Comparison of ENCODE assay signal across 8 cellular contexts in genomic region chr19:2949939-2950285, GRCh38. TPM values are rescaled to one million over a fixed set of nuclear protein-coding genes. Genes with fewer than 3 reads are reported as not detected.
A peak's percentile ranks its signal among the peaks of the same experiment; 100 is the strongest.
DNase-seq lines count a peak whose midpoint lies in the region; ATAC-seq and TF ChIP-seq lines count a peak whose summit lies in the region.

No MANE protein-coding gene starts in this region.

- DNase-seq in activated T-cell treated with anti-CD3 and anti-CD28 coated beads, Interleukin-2, amount 50 U/mL, for 4 hours: no peak
- DNase-seq in activated T-cell treated with anti-CD3 and anti-CD28 coated beads for 4 hours (no peak), smooth muscle cell (lab: John Stamatoyannopoulos, UW; ENCODE audit: unreplicated experiment) (no peak), DMS114 treated with DMSO at 0.1 percent for 48 hours (lab: John Stamatoyannopoulos, UW; ENCODE audit: unreplicated experiment) (no peak)
- DNase-seq in effector CD8-positive, alpha-beta T cell (lab: John Stamatoyannopoulos, UW): no peak

- TF ChIP-seq CTCF in KMS-11 (conservative IDR thresholded peaks at IDR 0.05; ENCODE audit: low read depth, low read length) (no peak), smooth muscle cell (IDR thresholded peaks at IDR 0.05; ENCODE audit: borderline replicate concordance, insufficient read depth, poor library complexity, severe bottlenecking) (no peak)

- peaks cover 5% of the 10 kb centered on the region for H3F3A ChIP-seq in smooth muscle cell (ENCODE audit: low read depth)

- H3K9me3 ChIP-seq in iPS-15b (ENCODE audit: control insufficient read depth, insufficient read depth, low read length) (no peaks in the 10 kb centered on the region), smooth muscle cell (replicated peaks; ENCODE audit: low read depth) (no peaks in the 10 kb centered on the region)

- H3K36me3 ChIP-seq in KMS-11 (ENCODE audit: insufficient read depth) (no peaks in the 10 kb centered on the region), iPS-15b (ENCODE audit: control insufficient read depth, insufficient read depth, low read length) (no peaks in the 10 kb centered on the region), smooth muscle cell (ENCODE audit: low read depth) (no peaks in the 10 kb centered on the region)

- H3K79me2 ChIP-seq in KMS-11 (ENCODE audit: insufficient read depth, low read depth) (no peaks in the 10 kb centered on the region), smooth muscle cell (ENCODE audit: low read depth) (peaks cover 15% of the 10 kb centered on the region)

- 0 to 1% (median 1%) methylated on average over 11 of the region's 11 CpGs for WGBS in adipose tissue, 3 donors
- WGBS in smooth muscle cell (ENCODE audit: low lambda C conversion rate): 5% methylated on average over 11 of the region's 11 CpGs

- ATAC-seq in activated T-cell treated with anti-CD3 and anti-CD28 coated beads, Interleukin-2, amount 50 U/mL, for 4 hours: peak; percentile 1

- H3K27me3 ChIP-seq in KMS-11 (ENCODE audit: insufficient read depth, low read depth): peaks cover 44% of the 10 kb centered on the region
- no peaks in the 10 kb centered on the region for H3K27me3 ChIP-seq in iPS-15b (ENCODE audit: control insufficient read depth, insufficient read depth, low read length)
- H3K27me3 ChIP-seq in smooth muscle cell (ENCODE audit: low read depth): no peaks in the 10 kb centered on the region

- H3K4me3 Mint-ChIP-seq in activated T-cell treated with anti-CD3 and anti-CD28 coated beads, Interleukin-2, amount 50 U/mL, for 4 hours: peak overlapping the region; percentile 96

- no peak overlapping the region for H3K9ac ChIP-seq in KMS-11
- H3K9ac ChIP-seq in iPS-15b (ENCODE audit: low read depth, low read length): peak overlapping the region; percentile 85
- H3K9ac ChIP-seq in smooth muscle cell (ENCODE audit: low read depth): peak overlapping the region; percentile 91

- no peaks in the 10 kb centered on the region for H3K9me3 Mint-ChIP-seq in activated T-cell treated with anti-CD3 and anti-CD28 coated beads, Interleukin-2, amount 50 U/mL, for 4 hours

- H3K36me3 Mint-ChIP-seq in activated T-cell treated with anti-CD3 and anti-CD28 coated beads, Interleukin-2, amount 50 U/mL, for 4 hours (ENCODE audit: insufficient read depth): peaks cover 2% of the 10 kb centered on the region

- H2AFZ ChIP-seq in KMS-11 (ENCODE audit: low read depth) (peak overlapping the region; percentile 41; the same call in 1 of the 2 replicates), smooth muscle cell (ENCODE audit: low read depth) (peak overlapping the region; percentile 25)

- H3K4me3 ChIP-seq in KMS-11 (IDR thresholded peaks at IDR 0.05; ENCODE audit: insufficient read depth, low read depth, low read length) (no peak overlapping the region), iPS-15b (ENCODE audit: low read depth, low read length) (peak overlapping the region; percentile 92), smooth muscle cell (peak overlapping the region; percentile 74)

- H3K27ac ChIP-seq in KMS-11 (no peak overlapping the region), adipose tissue (ENCODE audit: low read depth, low read length) (peak overlapping the region; percentile 13), smooth muscle cell (ENCODE audit: low read depth) (peak overlapping the region; percentile 81)

- H3K4me1 ChIP-seq in KMS-11 (ENCODE audit: low read depth, poor library complexity, severe bottlenecking) (no peaks in the 10 kb centered on the region), iPS-15b (ENCODE audit: control insufficient read depth, insufficient read depth, low read length) (no peaks in the 10 kb centered on the region), smooth muscle cell (ENCODE audit: low read depth) (peaks cover 6% of the 10 kb centered on the region)

- no peaks in the 10 kb centered on the region for H4K20me1 ChIP-seq in KMS-11 (ENCODE audit: insufficient read depth)
- H4K20me1 ChIP-seq in smooth muscle cell (ENCODE audit: low read depth): no peaks in the 10 kb centered on the region

- H3K4me2 ChIP-seq in KMS-11 (no peak overlapping the region), smooth muscle cell (peak overlapping the region; percentile 100)

- H3K27me3 Mint-ChIP-seq in activated T-cell treated with anti-CD3 and anti-CD28 coated beads, Interleukin-2, amount 50 U/mL, for 4 hours (ENCODE audit: low read depth): no peaks in the 10 kb centered on the region

- H3K4me1 Mint-ChIP-seq in activated T-cell treated with anti-CD3 and anti-CD28 coated beads, Interleukin-2, amount 50 U/mL, for 4 hours (ENCODE audit: low read depth): peaks cover 20% of the 10 kb centered on the region

RNA-seq across cellular contexts. Expression of gene ZNF77, which starts 5.1 kb away (rescaled TPM):
- total RNA-seq in activated T-cell treated with anti-CD3 and anti-CD28 coated beads, Interleukin-2, amount 50 U/mL, for 4 hours: 1 to 10 TPM; 3.0 to 3.4 (median 3.2) TPM
- polyA plus RNA-seq in adipose tissue (1 to 10 TPM; 1.1 to 2.1 (median 1.7) TPM), smooth muscle cell (2.3 and 3.5 TPM in 2 replicates)
- total RNA-seq in smooth muscle cell: 2.5 and 4.5 TPM in 2 replicates

RNA-seq across cellular contexts. Expression of gene TLE6, which starts 27.5 kb away (rescaled TPM):
- total RNA-seq in activated T-cell treated with anti-CD3 and anti-CD28 coated beads, Interleukin-2, amount 50 U/mL, for 4 hours: under 1 TPM in 2 of 3 donors, not detected in 1; 0.16 to 0.90 TPM
- polyA plus RNA-seq in adipose tissue (1 to 10 TPM in 2 of 3 donors, under 1 TPM in 1; 0.77 to 2.2 (median 1.8) TPM), smooth muscle cell (0.70 and 3.2 TPM in 2 replicates)
- 0.27 and 4.1 TPM in 2 replicates for total RNA-seq in smooth muscle cell

RNA-seq across cellular contexts. Expression of gene ZNF57, which starts 49.2 kb away (rescaled TPM):
- 1 to 10 TPM; 3.6 to 4.1 (median 3.7) TPM for total RNA-seq in activated T-cell treated with anti-CD3 and anti-CD28 coated beads, Interleukin-2, amount 50 U/mL, for 4 hours
- polyA plus RNA-seq in adipose tissue (1 to 10 TPM; 1.3 to 3.0 (median 2.2) TPM), smooth muscle cell (0.40 and 1.7 TPM in 2 replicates)
- total RNA-seq in smooth muscle cell: 1.2 and 2.3 TPM in 2 replicates
